ENCODE assay signal across 11 cellular contexts in genomic region chr6:69233195-69233524, GRCh38.
DNase-seq lines count a peak whose midpoint lies in the region; ATAC-seq and TF ChIP-seq lines count a peak whose summit lies in the region.
"Had no signal": no experiment of that assay in that cellular context is flagged by ENCODE, and none has a peak within 500 bp of the region (broad histone marks: within the 10 kb centered on the region; RNA-seq: fewer than 3 reads in every experiment).

No MANE protein-coding gene starts in this region.

- H3K4me3 Mint-ChIP-seq in neural crest cell: peak overlapping the region; percentile 32
- H3K4me3 Mint-ChIP-seq in activated T-cell treated with anti-CD3 and anti-CD28 coated beads, Interleukin-2, amount 50 U/mL, for 24 hours: no peak overlapping the region
- H3K4me3 Mint-ChIP-seq: stimulated activated naive CD8-positive, alpha-beta T cell treated with anti-CD3 and anti-CD28 coated beads, Interleukin-15, Interleukin-2, amounts not matched to agents 100 ng/mL and 50 ng/mL, for 24 hours had no signal

- no peaks in the 10 kb centered on the region for H3K36me3 ChIP-seq in transverse colon
- no peaks in the 10 kb centered on the region for H3K36me3 ChIP-seq in body of pancreas (replicated peaks in 1 of 2; ENCODE audit: insufficient read depth in 1 of 2, low read depth in 2 of 2)
- H3K36me3 ChIP-seq: neutrophil had no signal

- ATAC-seq in GM18867 (IDR thresholded peaks at IDR 0.05; ENCODE audit: unreplicated experiment) (peak; percentile 6), HG03108 (IDR thresholded peaks at IDR 0.05; ENCODE audit: unreplicated experiment) (peak; percentile 18), SK-N-SH treated with all-trans-retinoic acid at 6 μM for 48 hours (peak; percentile 67), body of pancreas (no peak)

- 11 to 22% methylated on average over 11 to 12 of the region's 12 CpGs for WGBS in transverse colon (ENCODE audit: low coverage in 1 of 2), 2 donors
- WGBS in body of pancreas, 2 donors: 6 to 7% methylated on average over 12 of the region's 12 CpGs

- H3K4me1 ChIP-seq in transverse colon: no peaks in the 10 kb centered on the region
- no peaks in the 10 kb centered on the region for H3K4me1 ChIP-seq in body of pancreas

- H3K4me1 Mint-ChIP-seq in neural crest cell: peaks cover 19% of the 10 kb centered on the region
- no peaks in the 10 kb centered on the region for H3K4me1 Mint-ChIP-seq in activated T-cell treated with anti-CD3 and anti-CD28 coated beads, Interleukin-2, amount 50 U/mL, for 24 hours (ENCODE audit: low read depth)

- TF ChIP-seq CTCF in neural crest cell (conservative IDR thresholded peaks at IDR 0.05): no peak
- TF ChIP-seq CTCF in transverse colon (IDR thresholded peaks at IDR 0.05): no peak
- TF ChIP-seq CTCF in body of pancreas (IDR thresholded peaks at IDR 0.05): no peak

- TF ChIP-seq POLR2A in transverse colon (IDR thresholded peaks at IDR 0.05) (no peak), body of pancreas (IDR thresholded peaks at IDR 0.05) (no peak)

- H3K36me3 Mint-ChIP-seq in neural crest cell (ENCODE audit: low read depth): no peaks in the 10 kb centered on the region
- no peaks in the 10 kb centered on the region for H3K36me3 Mint-ChIP-seq in activated T-cell treated with anti-CD3 and anti-CD28 coated beads, Interleukin-2, amount 50 U/mL, for 24 hours (ENCODE audit: low read depth)

- H3K27me3 Mint-ChIP-seq in neural crest cell (ENCODE audit: low read depth): peaks cover 34% of the 10 kb centered on the region
- H3K27me3 Mint-ChIP-seq in activated T-cell treated with anti-CD3 and anti-CD28 coated beads, Interleukin-2, amount 50 U/mL, for 24 hours: peaks cover 7% of the 10 kb centered on the region

- H3K27ac ChIP-seq in transverse colon (no peak overlapping the region), body of pancreas (no peak overlapping the region)
- H3K27ac ChIP-seq: epithelial cell of prostate, neutrophil had no signal

- H3K27me3 ChIP-seq in transverse colon (no peaks in the 10 kb centered on the region), body of pancreas (no peaks in the 10 kb centered on the region)

- no peak for TF ChIP-seq EP300 in transverse colon (IDR thresholded peaks at IDR 0.05; ENCODE audit: low read depth)

- no peak overlapping the region for H3K27ac Mint-ChIP-seq in neural crest cell (ENCODE audit: unreplicated experiment)
- no peak overlapping the region for H3K27ac Mint-ChIP-seq in activated T-cell treated with anti-CD3 and anti-CD28 coated beads, Interleukin-2, amount 50 U/mL, for 24 hours
- H3K27ac Mint-ChIP-seq: stimulated activated naive CD8-positive, alpha-beta T cell treated with anti-CD3 and anti-CD28 coated beads, Interleukin-15, Interleukin-2, amounts not matched to agents 100 ng/mL and 50 ng/mL, for 24 hours had no signal

- in situ Hi-C loops in transverse colon (cut with MboI; ENCODE audit: low pct_ligation_motif_present in 1 of 4, low pct_unique_long_range_greater_than_20kb in 1 of 4, low sequenced_read_pairs in 3 of 4): no loop called here

- H3K9me3 ChIP-seq in transverse colon (no peaks in the 10 kb centered on the region), body of pancreas (no peaks in the 10 kb centered on the region)
- H3K9me3 ChIP-seq: neutrophil had no signal

- DNase-seq in neural crest cell (ENCODE audit: low read depth, low spot score): no peak
- no peak for DNase-seq in SIG-M5 (lab: John Stamatoyannopoulos, UW)
- no peak for DNase-seq in activated T-cell treated with anti-CD3 and anti-CD28 coated beads, Interleukin-2, amount 50 U/mL, for 24 hours
- no peak for DNase-seq in transverse colon
- no peak for DNase-seq in body of pancreas

- no peak overlapping the region for H3K4me3 ChIP-seq in transverse colon
- no peak overlapping the region for H3K4me3 ChIP-seq in body of pancreas

- H3K9me3 Mint-ChIP-seq in neural crest cell: no peaks in the 10 kb centered on the region
- peaks cover 10% of the 10 kb centered on the region for H3K9me3 Mint-ChIP-seq in activated T-cell treated with anti-CD3 and anti-CD28 coated beads, Interleukin-2, amount 50 U/mL, for 24 hours

- intact Hi-C loops in transverse colon (cut with DNase I; ENCODE audit: low total_unique reads) (no loop called here), body of pancreas (cut with DNase I) (no loop called here)

TF ChIP-seq in SK-N-SH treated with all-trans-retinoic acid at 6 μM for 48 hours, 23 proteins besides CTCF, POLR2A, EP300 and RAD21:
- TF ChIP-seq OSR1 (CRISPR knock-in tag; IDR thresholded peaks at IDR 0.05) (no peak), CSRNP3 (CRISPR knock-in tag; IDR thresholded peaks at IDR 0.05) (no peak), TSHZ2 (CRISPR knock-in tag; IDR thresholded peaks at IDR 0.05) (no peak), ZNF8 (CRISPR knock-in tag; IDR thresholded peaks at IDR 0.05) (no peak), SNAI2 (CRISPR knock-in tag; IDR thresholded peaks at IDR 0.05) (no peak), ZC3H10 (CRISPR knock-in tag; IDR thresholded peaks at IDR 0.05) (no peak), POU6F1 (CRISPR knock-in tag; IDR thresholded peaks at IDR 0.05; ENCODE audit: borderline replicate concordance, low read depth) (no peak), BACH2 (CRISPR knock-in tag; IDR thresholded peaks at IDR 0.05; ENCODE audit: borderline replicate concordance) (no peak), GLIS3 (CRISPR knock-in tag; IDR thresholded peaks at IDR 0.05) (no peak), CSDC2 (CRISPR knock-in tag; IDR thresholded peaks at IDR 0.05) (no peak), CREB5 (CRISPR knock-in tag; IDR thresholded peaks at IDR 0.05; ENCODE audit: low read depth) (no peak), ZNF70 (CRISPR knock-in tag; IDR thresholded peaks at IDR 0.05) (no peak), ZNF565 (CRISPR knock-in tag; conservative IDR thresholded peaks at IDR 0.05; ENCODE audit: low read depth) (no peak), ESRRG (CRISPR knock-in tag; IDR thresholded peaks at IDR 0.05) (no peak), ZFP3 (CRISPR knock-in tag; IDR thresholded peaks at IDR 0.05) (no peak), ISL1 (CRISPR knock-in tag; IDR thresholded peaks at IDR 0.05) (no peak)
